In genomic region chr14:59187802-59188460, GRCh38 we compare ENCODE assay signal across 8 cellular contexts. TPM values are rescaled to one million over a fixed set of nuclear protein-coding genes. Genes with fewer than 3 reads are reported as not detected.
DNase-seq lines count a peak whose midpoint lies in the region; ATAC-seq and TF ChIP-seq lines count a peak whose summit lies in the region.

No MANE protein-coding gene starts in this region.

- peak overlapping the region; percentile 95 for H3K4me3 ChIP-seq in thoracic aorta

- no peaks in the 10 kb centered on the region for H3K9me3 Mint-ChIP-seq in nephron progenitor cell

- H3K9me3 ChIP-seq in thoracic aorta = no peaks in the 10 kb centered on the region

- TF ChIP-seq POLR2A in erythroblast (IDR thresholded peaks at IDR 0.05; ENCODE audit: low read length) = peak; percentile 76

- H3K27ac Mint-ChIP-seq in nephron progenitor cell = peak overlapping the region; percentile 96

- H3K27me3 ChIP-seq in thoracic aorta (replicated peaks; ENCODE audit: insufficient read depth) = no peaks in the 10 kb centered on the region

- H3K4me1 Mint-ChIP-seq in nephron progenitor cell = peaks cover 42% of the 10 kb centered on the region

- ATAC-seq in HG03025 (IDR thresholded peaks at IDR 0.05; ENCODE audit: low FRiP score, unreplicated experiment) (peak; percentile 18), thoracic aorta (ENCODE audit: insufficient number of reproducible peaks, low FRiP score, low read depth) (peak; percentile 6)

- H3K27me3 Mint-ChIP-seq in nephron progenitor cell (ENCODE audit: low read depth, poor library complexity) = peaks cover 34% of the 10 kb centered on the region

- H3K36me3 ChIP-seq in thoracic aorta = no peaks in the 10 kb centered on the region

- peaks cover 5% of the 10 kb centered on the region for H3K36me3 Mint-ChIP-seq in nephron progenitor cell (ENCODE audit: low read depth)

- TF ChIP-seq CTCF in nephron progenitor cell (IDR thresholded peaks at IDR 0.05) = no peak
- TF ChIP-seq CTCF in thoracic aorta (IDR thresholded peaks at IDR 0.05) = no peak

- peaks cover 12 to 53% of the 10 kb centered on the region in 2 donors for H3K4me1 ChIP-seq in thoracic aorta (ENCODE audit: control insufficient read depth in 1 of 2, low read depth in 2 of 2)

- peak overlapping the region; percentile 96 for H3K4me3 Mint-ChIP-seq in nephron progenitor cell

- H3K27ac ChIP-seq in thoracic aorta = peak overlapping the region; percentile 86 to 96

- peak; percentile 48 to 52 for DNase-seq in NOMO-1 (lab: John Stamatoyannopoulos, UW; ENCODE audit: unreplicated experiment in 2 of 2)
- DNase-seq in NOMO-1 treated with dmso at 0.1 percent for 144 hours (lab: John Stamatoyannopoulos, UW; ENCODE audit: unreplicated experiment) = no peak
- peak; percentile 62 for DNase-seq in NCI-H2196 treated with DMSO at 0.1 percent for 48 hours (lab: John Stamatoyannopoulos, UW; ENCODE audit: unreplicated experiment)
- DNase-seq in activated CD4-positive, alpha-beta T cell treated with anti-CD3 and anti-CD28 coated beads, Interleukin-2, amount 50 U/mL, for 48 hours = peak; percentile 24 to 25
- peak; percentile 91 to 93 for DNase-seq in erythroblast (lab: John Stamatoyannopoulos, UW)
- peak; percentile 92 for DNase-seq in nephron progenitor cell
- DNase-seq in thoracic aorta (ENCODE audit: low spot score) = no peak

RNA-seq across cellular contexts. Expression of gene DAAM1, which starts 0.5 kb away (rescaled TPM):
- total RNA-seq in thoracic aorta = 10 to 100 TPM; 35.9 to 56.6 TPM

Comparison
In these comparisons a context has a peak if more than half of its experiments do, and no peak if none do; other contexts are left out.
1. DNase-seq: peak in NOMO-1 (2 of 2), NCI-H2196 treated with DMSO at 0.1 percent for 48 hours (single experiment), activated CD4-positive, alpha-beta T cell treated with anti-CD3 and anti-CD28 coated beads, Interleukin-2, amount 50 U/mL, for 48 hours (2 of 2), erythroblast (2 of 2) and nephron progenitor cell (single experiment); none in NOMO-1 treated with dmso at 0.1 percent for 144 hours (single experiment) and thoracic aorta (single experiment).